Comparison of ENCODE assay signal across 17 cellular contexts in the genomic region with DNA sequence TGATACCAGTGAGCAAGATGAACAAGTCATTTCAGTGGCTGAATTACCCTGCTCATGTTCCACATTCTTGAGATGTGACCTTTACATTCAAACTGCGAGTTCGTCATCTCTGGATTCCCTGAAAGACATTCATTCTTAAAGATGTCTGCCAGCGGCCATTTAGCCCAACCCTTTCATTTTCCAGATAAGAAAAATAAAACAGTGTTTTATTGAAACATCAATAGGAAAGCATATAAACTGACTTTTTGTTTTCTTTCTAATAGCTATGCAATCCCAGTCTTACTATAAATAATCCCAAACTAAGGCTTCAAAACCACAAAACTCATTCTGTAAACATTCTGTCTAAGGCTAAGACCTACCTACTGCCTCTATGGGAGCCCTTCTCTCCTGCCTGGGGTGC.
DNase-seq lines count a peak whose midpoint lies in the region; ATAC-seq and TF ChIP-seq lines count a peak whose summit lies in the region.
"Had no signal": no experiment of that assay in that cellular context is flagged by ENCODE, and none has a peak within 500 bp of the region (broad histone marks: within the 10 kb centered on the region; RNA-seq: fewer than 3 reads in every experiment).

No MANE protein-coding gene starts in this region.

- peak overlapping the region; percentile 32 for H3K4me2 ChIP-seq in smooth muscle cell

- no peaks in the 10 kb centered on the region for H3F3A ChIP-seq in smooth muscle cell (ENCODE audit: low read depth)

- H3K36me3 ChIP-seq in SJSA1 (no peaks in the 10 kb centered on the region), smooth muscle cell (ENCODE audit: low read depth) (no peaks in the 10 kb centered on the region)
- H3K36me3 ChIP-seq: left lung, ovary had no signal

- CTCF ChIA-PET in Calu3 (lab: Charles Lee): no interaction called here

- no peaks in the 10 kb centered on the region for H4K20me1 ChIP-seq in smooth muscle cell (ENCODE audit: low read depth)

- H3K4me1 Mint-ChIP-seq in Calu3 (ENCODE audit: low read depth, unreplicated experiment): no peaks in the 10 kb centered on the region
- H3K4me1 Mint-ChIP-seq: activated naive CD8-positive, alpha-beta T cell treated with anti-CD3 and anti-CD28 coated beads for 36 hours; B cell had no signal

- H3K79me2 ChIP-seq in smooth muscle cell (ENCODE audit: low read depth): no peaks in the 10 kb centered on the region

- H3K27me3 ChIP-seq in SJSA1 (replicated peaks) (no peaks in the 10 kb centered on the region), smooth muscle cell (ENCODE audit: low read depth) (no peaks in the 10 kb centered on the region)
- H3K27me3 ChIP-seq: left lung, ovary had no signal

- BruUV-seq in Calu3 (replicated peaks; lab: Mats Ljungman, UMichigan): no TSS peak

- H3K4me1 ChIP-seq in SJSA1 (replicated peaks) (peaks cover 37% of the 10 kb centered on the region), smooth muscle cell (ENCODE audit: low read depth) (peaks cover 6% of the 10 kb centered on the region)
- H3K4me1 ChIP-seq: left lung had no signal

- H2AFZ ChIP-seq in smooth muscle cell (ENCODE audit: low read depth): peak overlapping the region; percentile 9

- H3K9me3 ChIP-seq in SJSA1 (replicated peaks) (no peaks in the 10 kb centered on the region), smooth muscle cell (replicated peaks; ENCODE audit: low read depth) (no peaks in the 10 kb centered on the region)
- H3K9me3 ChIP-seq: left lung, ovary had no signal

- H3K9me3 Mint-ChIP-seq in Calu3 (ENCODE audit: low read depth, unreplicated experiment): no peaks in the 10 kb centered on the region
- H3K9me3 Mint-ChIP-seq: activated naive CD8-positive, alpha-beta T cell treated with anti-CD3 and anti-CD28 coated beads for 36 hours; activated T-cell treated with anti-CD3 and anti-CD28 coated beads, Interleukin-2, amount 50 U/mL, for 24 hours had no signal

- no peaks in the 10 kb centered on the region for H3K36me3 Mint-ChIP-seq in Calu3 (ENCODE audit: insufficient read depth, unreplicated experiment)
- H3K36me3 Mint-ChIP-seq: activated naive CD8-positive, alpha-beta T cell treated with anti-CD3 and anti-CD28 coated beads for 36 hours had no signal

- 47% methylated on average over 3 of the region's 3 CpGs for WGBS in smooth muscle cell (ENCODE audit: low lambda C conversion rate)

- peak overlapping the region; percentile 77 for H3K27ac ChIP-seq in SJSA1
- H3K27ac ChIP-seq in smooth muscle cell (ENCODE audit: low read depth): peak overlapping the region; percentile 4
- H3K27ac ChIP-seq: left lung, ovary had no signal

- DNase-seq in ELR (ENCODE audit: low read depth) (peak; percentile 68), SJSA1 (ENCODE audit: low read depth in 1 of 2, low spot score in 2 of 2) (peak; percentile 71 to 85), fibroblast of gingiva (ENCODE audit: low read depth) (peak; percentile 60), smooth muscle cell (lab: John Stamatoyannopoulos, UW; ENCODE audit: unreplicated experiment) (no peak), Calu3 (no peak)
- no peak for DNase-seq in activated CD4-positive, alpha-beta T cell treated with anti-CD3 and anti-CD28 coated beads, Interleukin-2, amount 50 U/mL, for 48 hours
- DNase-seq: activated CD4-positive, alpha-beta T cell treated with anti-CD3 and anti-CD28 coated beads, Interleukin-2, amount 50 U/mL, for 4 hours; activated naive CD8-positive, alpha-beta T cell treated with anti-CD3 and anti-CD28 coated beads for 36 hours; activated T-cell treated with anti-CD3 and anti-CD28 coated beads, Interleukin-2, amount 50 U/mL, for 24 hours; left lung; NCI-H1092 treated with DMSO at 0.1 percent for 48 hours; NCI-H526 treated with DMSO at 0.1 percent for 48 hours; OCI-M1; ovary had no signal

- TF ChIP-seq CTCF in smooth muscle cell (IDR thresholded peaks at IDR 0.05; ENCODE audit: borderline replicate concordance, insufficient read depth, poor library complexity, severe bottlenecking) (no peak), Calu3 (IDR thresholded peaks at IDR 0.05; ENCODE audit: unreplicated experiment) (no peak)

- no peaks in the 10 kb centered on the region for H3K27me3 Mint-ChIP-seq in Calu3 (ENCODE audit: unreplicated experiment)
- H3K27me3 Mint-ChIP-seq: B cell had no signal

- no peak overlapping the region for H3K9ac ChIP-seq in smooth muscle cell (ENCODE audit: low read depth)

- no peak overlapping the region for H3K27ac Mint-ChIP-seq in Calu3 (ENCODE audit: unreplicated experiment)
- H3K27ac Mint-ChIP-seq: activated naive CD8-positive, alpha-beta T cell treated with anti-CD3 and anti-CD28 coated beads for 36 hours; activated T-cell treated with anti-CD3 and anti-CD28 coated beads, Interleukin-2, amount 50 U/mL, for 24 hours; B cell had no signal

- ATAC-seq in GM19328 (IDR thresholded peaks at IDR 0.05; ENCODE audit: unreplicated experiment): no peak
- ATAC-seq: left lung, sciatic nerve had no signal

- intact Hi-C loops in Calu3 (cut with micrococcal nuclease; ENCODE audit: unreplicated experiment): no loop called here

- no peak overlapping the region for H3K4me3 Mint-ChIP-seq in Calu3 (ENCODE audit: low read depth, unreplicated experiment)
- H3K4me3 Mint-ChIP-seq: activated naive CD8-positive, alpha-beta T cell treated with anti-CD3 and anti-CD28 coated beads for 36 hours; activated T-cell treated with anti-CD3 and anti-CD28 coated beads, Interleukin-2, amount 50 U/mL, for 24 hours; B cell had no signal

- no peak overlapping the region for H3K4me3 ChIP-seq in SJSA1
- no peak overlapping the region for H3K4me3 ChIP-seq in smooth muscle cell
- H3K4me3 ChIP-seq: left lung, ovary had no signal

Comparison
In these comparisons a context has a peak if more than half of its experiments do, and no peak if none do; other contexts are left out.
1. DNase-seq: peak in ELR (single experiment), SJSA1 (2 of 2) and fibroblast of gingiva (single experiment); none in smooth muscle cell (single experiment), activated CD4-positive, alpha-beta T cell treated with anti-CD3 and anti-CD28 coated beads, Interleukin-2, amount 50 U/mL, for 48 hours (0 of 2) and Calu3 (single experiment).